Comparison of ENCODE assay signal across 1 cellular context in the genomic region with DNA sequence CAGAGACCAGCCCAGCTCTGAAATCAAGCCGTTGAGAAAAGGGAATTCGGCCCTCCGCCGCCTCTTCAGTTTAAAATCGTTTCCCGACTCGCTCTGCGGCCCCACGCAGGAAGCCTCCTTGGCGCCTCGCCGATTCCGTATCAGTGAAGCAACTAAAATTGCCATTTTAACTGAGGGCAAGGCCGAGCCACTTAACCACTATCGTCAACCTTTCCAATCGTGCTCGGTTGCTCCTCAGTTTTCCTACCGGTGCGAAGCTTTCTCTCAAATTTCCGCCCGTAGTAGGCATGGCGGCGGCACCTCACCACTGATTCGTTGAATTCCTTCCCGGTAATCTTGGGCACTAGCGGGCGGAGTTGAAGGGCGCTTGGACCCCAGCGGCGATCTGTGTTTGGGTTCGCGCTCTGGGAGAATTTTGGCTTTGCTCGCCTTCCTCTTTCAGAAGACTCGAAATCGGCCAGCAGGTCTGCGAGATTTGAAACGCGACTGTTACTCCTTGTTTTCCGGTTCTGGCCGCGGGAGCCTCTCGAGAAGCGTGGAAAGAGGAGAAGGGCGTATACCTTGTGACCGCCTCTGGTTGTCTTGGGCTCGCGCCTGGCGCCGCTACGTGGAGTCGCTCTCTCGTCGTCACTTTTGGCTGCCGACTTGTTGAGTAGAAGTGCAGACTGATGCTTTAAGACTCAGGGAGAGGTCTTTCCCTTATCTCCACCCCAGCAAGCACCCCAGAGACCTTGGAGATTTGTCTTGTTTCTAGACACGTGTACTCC.
TF ChIP-seq lines count a peak whose summit lies in the region.

A gene with protein sequence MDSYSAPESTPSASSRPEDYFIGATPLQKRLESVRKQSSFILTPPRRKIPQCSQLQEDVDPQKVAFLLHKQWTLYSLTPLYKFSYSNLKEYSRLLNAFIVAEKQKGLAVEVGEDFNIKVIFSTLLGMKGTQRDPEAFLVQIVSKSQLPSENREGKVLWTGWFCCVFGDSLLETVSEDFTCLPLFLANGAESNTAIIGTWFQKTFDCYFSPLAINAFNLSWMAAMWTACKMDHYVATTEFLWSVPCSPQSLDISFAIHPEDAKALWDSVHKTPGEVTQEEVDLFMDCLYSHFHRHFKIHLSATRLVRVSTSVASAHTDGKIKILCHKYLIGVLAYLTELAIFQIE (minus strand): TSS at position 569 of the 767 bp plus-strand sequence. CDS start 13,584 bp downstream, outside the sequence.
A gene with protein sequence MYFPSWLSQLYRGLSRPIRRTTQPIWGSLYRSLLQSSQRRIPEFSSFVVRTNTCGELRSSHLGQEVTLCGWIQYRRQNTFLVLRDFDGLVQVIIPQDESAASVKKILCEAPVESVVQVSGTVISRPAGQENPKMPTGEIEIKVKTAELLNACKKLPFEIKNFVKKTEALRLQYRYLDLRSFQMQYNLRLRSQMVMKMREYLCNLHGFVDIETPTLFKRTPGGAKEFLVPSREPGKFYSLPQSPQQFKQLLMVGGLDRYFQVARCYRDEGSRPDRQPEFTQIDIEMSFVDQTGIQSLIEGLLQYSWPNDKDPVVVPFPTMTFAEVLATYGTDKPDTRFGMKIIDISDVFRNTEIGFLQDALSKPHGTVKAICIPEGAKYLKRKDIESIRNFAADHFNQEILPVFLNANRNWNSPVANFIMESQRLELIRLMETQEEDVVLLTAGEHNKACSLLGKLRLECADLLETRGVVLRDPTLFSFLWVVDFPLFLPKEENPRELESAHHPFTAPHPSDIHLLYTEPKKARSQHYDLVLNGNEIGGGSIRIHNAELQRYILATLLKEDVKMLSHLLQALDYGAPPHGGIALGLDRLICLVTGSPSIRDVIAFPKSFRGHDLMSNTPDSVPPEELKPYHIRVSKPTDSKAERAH (plus strand): TSS at position 359 of the 767 bp plus-strand sequence. CDS start 557 bp downstream, outside the sequence.

TF ChIP-seq in K562, 482 proteins besides CTCF, POLR2A, EP300 and RAD21 (continued from another document and continues in another):
- TF ChIP-seq MYNN (IDR thresholded peaks at IDR 0.05) (peak; percentile 12; the same call in 1 of the 2 replicates), MYNN (CRISPR knock-in tag; IDR thresholded peaks at IDR 0.05) (no peak), ATF7 (IDR thresholded peaks at IDR 0.05) (peak; percentile 82), SMARCB1 (IDR thresholded peaks at IDR 0.05; ENCODE audit: insufficient read length, low read depth) (peak; percentile 79), RHOXF2B (CRISPR knock-in tag; conservative IDR thresholded peaks at IDR 0.05) (0 out of 2 replicates have a peak, but pooled peaks have one; percentile 12), ZNF24 (IDR thresholded peaks at IDR 0.05) (no peak), ZNF184 (CRISPR knock-in tag; IDR thresholded peaks at IDR 0.05) (no peak), TAF15 (IDR thresholded peaks at IDR 0.05; ENCODE audit: low read depth, low read length) (no peak), HNRNPL (IDR thresholded peaks at IDR 0.05; ENCODE audit: low read depth, low read length) (0 out of 2 replicates have a peak, but pooled peaks have one; percentile 13), NELFE (IDR thresholded peaks at IDR 0.05; ENCODE audit: insufficient read depth, insufficient read length) (no peak), ZNF436 (CRISPR knock-in tag; IDR thresholded peaks at IDR 0.05) (no peak), POLR2G (IDR thresholded peaks at IDR 0.05; ENCODE audit: low read depth, low read length) (peak; percentile 95), ZNF77 (CRISPR knock-in tag; IDR thresholded peaks at IDR 0.05) (no peak), ZNF324 (CRISPR knock-in tag; IDR thresholded peaks at IDR 0.05) (no peak), NFIX (CRISPR knock-in tag; IDR thresholded peaks at IDR 0.05; ENCODE audit: low read depth) (no peak), RCOR1 (IDR thresholded peaks at IDR 0.05; ENCODE audit: borderline replicate concordance in 1 of 2, low read depth in 2 of 2, low read length in 2 of 2) (peak in 1 of 2 experiments; percentile 57; a peak in 1 of 4 replicates), PHTF2 (CRISPR knock-in tag; IDR thresholded peaks at IDR 0.05) (no peak), KDM2B (CRISPR knock-in tag; IDR thresholded peaks at IDR 0.05) (peak; percentile 91), ARID2 (IDR thresholded peaks at IDR 0.05) (no peak), TEAD2 (tag; IDR thresholded peaks at IDR 0.05) (no peak), TRIM24 (IDR thresholded peaks at IDR 0.05) (peak in 1 of 2 experiments; percentile 7; a peak in 1 of 4 replicates), ADNP (tag; IDR thresholded peaks at IDR 0.05) (no peak), NFYB (IDR thresholded peaks at IDR 0.05; ENCODE audit: extremely low read depth, insufficient read length) (peak; percentile 74), SRF (CRISPR knock-in tag; IDR thresholded peaks at IDR 0.05) (0 out of 4 replicates have a peak, but pooled peaks of 1 of the 2 experiments have one; percentile 10), HDGF (IDR thresholded peaks at IDR 0.05) (no peak), PPARD (CRISPR knock-in tag; IDR thresholded peaks at IDR 0.05) (no peak), IFI16 (CRISPR knock-in tag; IDR thresholded peaks at IDR 0.05) (no peak), SMARCE1 (IDR thresholded peaks at IDR 0.05) (no peak), NCOA4 (IDR thresholded peaks at IDR 0.05; ENCODE audit: partially characterized antibody) (no peak), ZNF197 (CRISPR knock-in tag; IDR thresholded peaks at IDR 0.05; ENCODE audit: low read depth) (peak; percentile 93), RBM22 (IDR thresholded peaks at IDR 0.05; ENCODE audit: low read depth, low read length, poor library complexity, severe bottlenecking) (no peak), RFX5 (IDR thresholded peaks at IDR 0.05; ENCODE audit: low read depth, low read length) (no peak), EHMT2 (IDR thresholded peaks at IDR 0.05) (peak; percentile 31; the same call in 1 of the 2 replicates), PHF20 (IDR thresholded peaks at IDR 0.05; ENCODE audit: partially characterized antibody) (peak; percentile 66), PCBP2 (IDR thresholded peaks at IDR 0.05; ENCODE audit: low read depth, low read length, poor library complexity, severe bottlenecking) (no peak), ZNF551 (CRISPR knock-in tag; IDR thresholded peaks at IDR 0.05) (no peak), SMAD4 (CRISPR knock-in tag; conservative IDR thresholded peaks at IDR 0.05) (no peak; the same call in none of the 2 replicates), HDAC8 (tag; IDR thresholded peaks at IDR 0.05) (0 out of 2 replicates have a peak, but pooled peaks have one; percentile 48), ZBTB8A (IDR thresholded peaks at IDR 0.05; ENCODE audit: partially characterized antibody) (no peak), ZNF253 (CRISPR knock-in tag; conservative IDR thresholded peaks at IDR 0.05) (no peak), JUND (IDR thresholded peaks at IDR 0.05; ENCODE audit: borderline replicate concordance, low read depth, low read length) (peak; percentile 59; the same call in 1 of the 2 replicates), JUND (tag; IDR thresholded peaks at IDR 0.05; ENCODE audit: borderline replicate concordance, low read depth, low read length) (peak; percentile 50; the same call in 2 of the 3 replicates), CTBP1 (IDR thresholded peaks at IDR 0.05; ENCODE audit: borderline replicate concordance) (peak; percentile 80), ETV5 (CRISPR knock-in tag; IDR thresholded peaks at IDR 0.05; ENCODE audit: low read depth) (peak; percentile 63), FUS (optimal IDR thresholded peaks at IDR 0.05; ENCODE audit: low read depth, low read length) (no peak), SMAD3 (CRISPR knock-in tag; conservative IDR thresholded peaks at IDR 0.05) (no peak), ZNF143 (CRISPR knock-in tag; IDR thresholded peaks at IDR 0.05) (peak; percentile 86), CSDE1 (IDR thresholded peaks at IDR 0.05) (peak; percentile 32 to 93; a peak in 3 of 4 replicates), MEF2D (tag; conservative IDR thresholded peaks at IDR 0.05; ENCODE audit: low read depth) (no peak), ZNF3 (CRISPR knock-in tag; IDR thresholded peaks at IDR 0.05) (no peak), CCAR2 (IDR thresholded peaks at IDR 0.05; ENCODE audit: low read depth, low read length) (no peak)
- TF ChIP-seq, protein P1, sequence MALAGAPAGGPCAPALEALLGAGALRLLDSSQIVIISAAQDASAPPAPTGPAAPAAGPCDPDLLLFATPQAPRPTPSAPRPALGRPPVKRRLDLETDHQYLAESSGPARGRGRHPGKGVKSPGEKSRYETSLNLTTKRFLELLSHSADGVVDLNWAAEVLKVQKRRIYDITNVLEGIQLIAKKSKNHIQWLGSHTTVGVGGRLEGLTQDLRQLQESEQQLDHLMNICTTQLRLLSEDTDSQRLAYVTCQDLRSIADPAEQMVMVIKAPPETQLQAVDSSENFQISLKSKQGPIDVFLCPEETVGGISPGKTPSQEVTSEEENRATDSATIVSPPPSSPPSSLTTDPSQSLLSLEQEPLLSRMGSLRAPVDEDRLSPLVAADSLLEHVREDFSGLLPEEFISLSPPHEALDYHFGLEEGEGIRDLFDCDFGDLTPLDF (CRISPR knock-in tag; IDR thresholded peaks at IDR 0.05): peak; percentile 66; the same call in 1 of the 2 replicates
- TF ChIP-seq, protein P2, sequence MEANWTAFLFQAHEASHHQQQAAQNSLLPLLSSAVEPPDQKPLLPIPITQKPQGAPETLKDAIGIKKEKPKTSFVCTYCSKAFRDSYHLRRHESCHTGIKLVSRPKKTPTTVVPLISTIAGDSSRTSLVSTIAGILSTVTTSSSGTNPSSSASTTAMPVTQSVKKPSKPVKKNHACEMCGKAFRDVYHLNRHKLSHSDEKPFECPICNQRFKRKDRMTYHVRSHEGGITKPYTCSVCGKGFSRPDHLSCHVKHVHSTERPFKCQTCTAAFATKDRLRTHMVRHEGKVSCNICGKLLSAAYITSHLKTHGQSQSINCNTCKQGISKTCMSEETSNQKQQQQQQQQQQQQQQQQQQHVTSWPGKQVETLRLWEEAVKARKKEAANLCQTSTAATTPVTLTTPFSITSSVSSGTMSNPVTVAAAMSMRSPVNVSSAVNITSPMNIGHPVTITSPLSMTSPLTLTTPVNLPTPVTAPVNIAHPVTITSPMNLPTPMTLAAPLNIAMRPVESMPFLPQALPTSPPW (CRISPR knock-in tag; IDR thresholded peaks at IDR 0.05): peak; percentile 59
- TF ChIP-seq, protein P3, sequence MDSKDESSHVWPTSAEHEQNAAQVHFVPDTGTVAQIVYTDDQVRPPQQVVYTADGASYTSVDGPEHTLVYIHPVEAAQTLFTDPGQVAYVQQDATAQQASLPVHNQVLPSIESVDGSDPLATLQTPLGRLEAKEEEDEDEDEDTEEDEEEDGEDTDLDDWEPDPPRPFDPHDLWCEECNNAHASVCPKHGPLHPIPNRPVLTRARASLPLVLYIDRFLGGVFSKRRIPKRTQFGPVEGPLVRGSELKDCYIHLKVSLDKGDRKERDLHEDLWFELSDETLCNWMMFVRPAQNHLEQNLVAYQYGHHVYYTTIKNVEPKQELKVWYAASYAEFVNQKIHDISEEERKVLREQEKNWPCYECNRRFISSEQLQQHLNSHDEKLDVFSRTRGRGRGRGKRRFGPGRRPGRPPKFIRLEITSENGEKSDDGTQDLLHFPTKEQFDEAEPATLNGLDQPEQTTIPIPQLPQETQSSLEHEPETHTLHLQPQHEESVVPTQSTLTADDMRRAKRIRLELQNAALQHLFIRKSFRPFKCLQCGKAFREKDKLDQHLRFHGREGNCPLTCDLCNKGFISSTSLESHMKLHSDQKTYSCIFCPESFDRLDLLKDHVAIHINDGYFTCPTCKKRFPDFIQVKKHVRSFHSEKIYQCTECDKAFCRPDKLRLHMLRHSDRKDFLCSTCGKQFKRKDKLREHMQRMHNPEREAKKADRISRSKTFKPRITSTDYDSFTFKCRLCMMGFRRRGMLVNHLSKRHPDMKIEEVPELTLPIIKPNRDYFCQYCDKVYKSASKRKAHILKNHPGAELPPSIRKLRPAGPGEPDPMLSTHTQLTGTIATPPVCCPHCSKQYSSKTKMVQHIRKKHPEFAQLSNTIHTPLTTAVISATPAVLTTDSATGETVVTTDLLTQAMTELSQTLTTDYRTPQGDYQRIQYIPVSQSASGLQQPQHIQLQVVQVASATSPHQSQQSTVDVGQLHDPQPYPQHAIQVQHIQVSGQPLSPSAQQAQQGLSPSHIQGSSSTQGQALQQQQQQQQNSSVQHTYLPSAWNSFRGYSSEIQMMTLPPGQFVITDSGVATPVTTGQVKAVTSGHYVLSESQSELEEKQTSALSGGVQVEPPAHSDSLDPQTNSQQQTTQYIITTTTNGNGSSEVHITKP (IDR thresholded peaks at IDR 0.05; ENCODE audit: partially characterized antibody): no peak
- TF ChIP-seq, protein P4, sequence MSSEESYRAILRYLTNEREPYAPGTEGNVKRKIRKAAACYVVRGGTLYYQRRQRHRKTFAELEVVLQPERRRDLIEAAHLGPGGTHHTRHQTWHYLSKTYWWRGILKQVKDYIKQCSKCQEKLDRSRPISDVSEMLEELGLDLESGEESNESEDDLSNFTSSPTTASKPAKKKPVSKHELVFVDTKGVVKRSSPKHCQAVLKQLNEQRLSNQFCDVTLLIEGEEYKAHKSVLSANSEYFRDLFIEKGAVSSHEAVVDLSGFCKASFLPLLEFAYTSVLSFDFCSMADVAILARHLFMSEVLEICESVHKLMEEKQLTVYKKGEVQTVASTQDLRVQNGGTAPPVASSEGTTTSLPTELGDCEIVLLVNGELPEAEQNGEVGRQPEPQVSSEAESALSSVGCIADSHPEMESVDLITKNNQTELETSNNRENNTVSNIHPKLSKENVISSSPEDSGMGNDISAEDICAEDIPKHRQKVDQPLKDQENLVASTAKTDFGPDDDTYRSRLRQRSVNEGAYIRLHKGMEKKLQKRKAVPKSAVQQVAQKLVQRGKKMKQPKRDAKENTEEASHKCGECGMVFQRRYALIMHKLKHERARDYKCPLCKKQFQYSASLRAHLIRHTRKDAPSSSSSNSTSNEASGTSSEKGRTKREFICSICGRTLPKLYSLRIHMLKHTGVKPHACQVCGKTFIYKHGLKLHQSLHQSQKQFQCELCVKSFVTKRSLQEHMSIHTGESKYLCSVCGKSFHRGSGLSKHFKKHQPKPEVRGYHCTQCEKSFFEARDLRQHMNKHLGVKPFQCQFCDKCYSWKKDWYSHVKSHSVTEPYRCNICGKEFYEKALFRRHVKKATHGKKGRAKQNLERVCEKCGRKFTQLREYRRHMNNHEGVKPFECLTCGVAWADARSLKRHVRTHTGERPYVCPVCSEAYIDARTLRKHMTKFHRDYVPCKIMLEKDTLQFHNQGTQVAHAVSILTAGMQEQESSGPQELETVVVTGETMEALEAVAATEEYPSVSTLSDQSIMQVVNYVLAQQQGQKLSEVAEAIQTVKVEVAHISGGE (CRISPR knock-in tag; IDR thresholded peaks at IDR 0.05): peak in 1 of 3 experiments; percentile 89; a peak in 2 of 6 replicates
- TF ChIP-seq, protein P5, sequence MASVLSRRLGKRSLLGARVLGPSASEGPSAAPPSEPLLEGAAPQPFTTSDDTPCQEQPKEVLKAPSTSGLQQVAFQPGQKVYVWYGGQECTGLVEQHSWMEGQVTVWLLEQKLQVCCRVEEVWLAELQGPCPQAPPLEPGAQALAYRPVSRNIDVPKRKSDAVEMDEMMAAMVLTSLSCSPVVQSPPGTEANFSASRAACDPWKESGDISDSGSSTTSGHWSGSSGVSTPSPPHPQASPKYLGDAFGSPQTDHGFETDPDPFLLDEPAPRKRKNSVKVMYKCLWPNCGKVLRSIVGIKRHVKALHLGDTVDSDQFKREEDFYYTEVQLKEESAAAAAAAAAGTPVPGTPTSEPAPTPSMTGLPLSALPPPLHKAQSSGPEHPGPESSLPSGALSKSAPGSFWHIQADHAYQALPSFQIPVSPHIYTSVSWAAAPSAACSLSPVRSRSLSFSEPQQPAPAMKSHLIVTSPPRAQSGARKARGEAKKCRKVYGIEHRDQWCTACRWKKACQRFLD (CRISPR knock-in tag; IDR thresholded peaks at IDR 0.05): peak; percentile 91
